13 cellular contexts compared by ENCODE assay signal in the genomic region with DNA sequence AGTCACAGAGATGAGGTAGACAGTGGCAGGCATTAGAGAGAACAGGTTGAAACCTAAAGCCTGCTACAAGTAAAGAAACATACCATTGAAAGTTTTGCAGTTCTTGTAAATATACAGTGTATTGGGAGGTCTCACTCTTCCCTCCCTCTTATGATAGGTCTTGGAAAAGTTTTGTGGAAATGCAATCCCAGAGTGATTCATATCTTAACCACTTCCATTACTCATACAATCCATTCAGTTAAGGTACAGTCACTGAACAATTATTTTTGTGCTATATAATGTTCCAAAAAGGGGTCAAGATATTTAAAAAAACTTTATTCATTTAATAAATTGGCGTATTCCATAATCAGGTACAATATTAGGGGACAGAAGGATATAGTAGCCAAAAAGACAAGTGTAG.
DNase-seq lines count a peak whose midpoint lies in the region; ATAC-seq, FAIRE-seq and TF ChIP-seq lines count a peak whose summit lies in the region.
"Had no signal": no experiment of that assay in that cellular context is flagged by ENCODE, and none has a peak within 500 bp of the region (broad histone marks: within the 10 kb centered on the region; RNA-seq: fewer than 3 reads in every experiment).

No MANE protein-coding gene starts in this region.

- in situ Hi-C loops in Panc1 (cut with HindIII; ENCODE audit: low pct_unique_long_range_greater_than_20kb, low sequenced_read_pairs) = no loop called here

- dilution Hi-C loops in endothelial cell of umbilical vein (cut with MboI; ENCODE audit: extremely low pct_ligation_motif_present, low sequenced_read_pairs) = no loop called here

- no peaks in the 10 kb centered on the region for H3K4me1 Mint-ChIP-seq in activated T-helper 2 cell treated with anti-CD3 and anti-CD28 coated beads, Interferon-gamma antibody, Interleukin-2, Interleukin-4, amounts not matched to agents 10 μg/mL and 5 μg/mL and 100 μg/mL, durations not matched to agents 14 hours and 24 hours and 36 hours (ENCODE audit: low read depth)

- no peaks in the 10 kb centered on the region for H3K9me1 ChIP-seq in endothelial cell of umbilical vein (replicated peaks; ENCODE audit: control insufficient read depth, extremely low read depth, insufficient read depth, low read length)

- DNase-seq in Daoy (ENCODE audit: low read depth) (peak; percentile 16), Panc1 (ENCODE audit: low read depth, low spot score) (no peak), endothelial cell of umbilical vein (ENCODE audit: low read depth, low spot score) (peak; percentile 64), non-pigmented ciliary epithelial cell (ENCODE audit: low read depth) (peak; percentile 57), epidermal melanocyte (ENCODE audit: insufficient read length, low spot score) (no peak), putamen (ENCODE audit: low spot score) (no peak)
- DNase-seq in activated T-helper 2 cell treated with anti-CD3 and anti-CD28 coated beads, Interferon-gamma antibody, Interleukin-2, Interleukin-4, amounts not matched to agents 10 μg/mL and 5 μg/mL and 100 μg/mL, durations not matched to agents 14 hours and 24 hours and 36 hours (ENCODE audit: low spot score) = no peak
- DNase-seq: CD4-positive, alpha-beta T cell; midbrain; RPMI8226 had no signal

- H3K79me2 ChIP-seq in endothelial cell of umbilical vein (ENCODE audit: control insufficient read depth, insufficient read depth, low read length) = no peaks in the 10 kb centered on the region

- H3K27ac Mint-ChIP-seq in activated T-helper 2 cell treated with anti-CD3 and anti-CD28 coated beads, Interferon-gamma antibody, Interleukin-2, Interleukin-4, amounts not matched to agents 10 μg/mL and 5 μg/mL and 100 μg/mL, durations not matched to agents 14 hours and 24 hours and 36 hours = no peak overlapping the region
- H3K27ac Mint-ChIP-seq: activated naive CD8-positive, alpha-beta T cell; CD4-positive, alpha-beta T cell had no signal

- peak overlapping the region; percentile 70 for H2AFZ ChIP-seq in endothelial cell of umbilical vein (ENCODE audit: low read depth, low read length)

- H3K9me3 ChIP-seq in Panc1 (ENCODE audit: control insufficient read depth, insufficient read depth, low read depth, low read length) (no peaks in the 10 kb centered on the region), endothelial cell of umbilical vein (replicated peaks; ENCODE audit: control insufficient read depth, insufficient read depth, low read length) (no peaks in the 10 kb centered on the region)

- no peaks in the 10 kb centered on the region for H3K36me3 ChIP-seq in Panc1 (ENCODE audit: control insufficient read depth, insufficient read depth, low read length)
- no peaks in the 10 kb centered on the region for H3K36me3 ChIP-seq in endothelial cell of umbilical vein (ENCODE audit: control insufficient read depth in 2 of 2, extremely low read depth in 1 of 2, insufficient read depth in 2 of 2, low read length in 2 of 2)

- H3K27ac ChIP-seq in Panc1 (ENCODE audit: low read length) (no peak overlapping the region), endothelial cell of umbilical vein (ENCODE audit: insufficient read depth, low read depth, low read length) (peak overlapping the region; percentile 61)

- no peak for TF ChIP-seq CTCF in Panc1 (IDR thresholded peaks at IDR 0.05)
- TF ChIP-seq CTCF in endothelial cell of umbilical vein (IDR thresholded peaks at IDR 0.05; ENCODE audit: extremely low read depth in 1 of 2, insufficient read depth in 1 of 2, low read depth in 1 of 2, low read length in 2 of 2) = no peak

- ATAC-seq in Panc1 (peak; percentile 34; the same call in 1 of the 2 replicates), GM18907 (IDR thresholded peaks at IDR 0.05; ENCODE audit: unreplicated experiment) (no peak)

- H3K4me1 ChIP-seq in Panc1 (ENCODE audit: control insufficient read depth, insufficient read depth, low read length) = no peaks in the 10 kb centered on the region
- H3K4me1 ChIP-seq in endothelial cell of umbilical vein (ENCODE audit: control insufficient read depth, extremely low read depth, insufficient read depth, low read length) = peaks cover 14% of the 10 kb centered on the region

- no peak for TF ChIP-seq POLR2A in endothelial cell of umbilical vein (IDR thresholded peaks at IDR 0.05; ENCODE audit: low read depth, low read length)

- no peaks in the 10 kb centered on the region for H3K9me3 Mint-ChIP-seq in activated T-helper 2 cell treated with anti-CD3 and anti-CD28 coated beads, Interferon-gamma antibody, Interleukin-2, Interleukin-4, amounts not matched to agents 10 μg/mL and 5 μg/mL and 100 μg/mL, durations not matched to agents 14 hours and 24 hours and 36 hours
- H3K9me3 Mint-ChIP-seq: CD4-positive, alpha-beta T cell had no signal

- peak; percentile 83 for FAIRE-seq in endothelial cell of umbilical vein (lab: Jason Lieb, UNC)
- FAIRE-seq: TTC549 had no signal

- H3K4me3 ChIP-seq in Panc1 (ENCODE audit: low read depth in 2 of 2, low read length in 2 of 2) (no peak overlapping the region), endothelial cell of umbilical vein (replicated peaks in 1 of 3; ENCODE audit: insufficient read depth in 1 of 3, low read depth in 1 of 3, low read length in 3 of 3) (no peak overlapping the region)

- no peaks in the 10 kb centered on the region for H3K27me3 Mint-ChIP-seq in activated T-helper 2 cell treated with anti-CD3 and anti-CD28 coated beads, Interferon-gamma antibody, Interleukin-2, Interleukin-4, amounts not matched to agents 10 μg/mL and 5 μg/mL and 100 μg/mL, durations not matched to agents 14 hours and 24 hours and 36 hours (ENCODE audit: low read depth)
- H3K27me3 Mint-ChIP-seq: activated naive CD8-positive, alpha-beta T cell; CD4-positive, alpha-beta T cell had no signal

- intact Hi-C loops in Panc1 (cut with micrococcal nuclease; ENCODE audit: unreplicated experiment) = no loop called here
- intact Hi-C loops in endothelial cell of umbilical vein (cut with micrococcal nuclease) = loop anchor here (2.0 to 10.0 kb wide), 2 partner anchors 280 to 356 kb away; no protein-coding TSS in a partner anchor
- intact Hi-C loops in activated T-helper 2 cell treated with anti-CD3 and anti-CD28 coated beads, Interferon-gamma antibody, Interleukin-2, Interleukin-4, amounts not matched to agents 10 μg/mL and 5 μg/mL and 100 μg/mL, durations not matched to agents 14 hours and 24 hours and 36 hours (cut with micrococcal nuclease) = no loop called here

- POLR2A ChIA-PET in Panc1 (lab: Charles Lee) (no interaction called here), endothelial cell of umbilical vein (lab: Charles Lee) (no interaction called here)

- no peaks in the 10 kb centered on the region for H3K36me3 Mint-ChIP-seq in activated T-helper 2 cell treated with anti-CD3 and anti-CD28 coated beads, Interferon-gamma antibody, Interleukin-2, Interleukin-4, amounts not matched to agents 10 μg/mL and 5 μg/mL and 100 μg/mL, durations not matched to agents 14 hours and 24 hours and 36 hours (ENCODE audit: low read depth)
- H3K36me3 Mint-ChIP-seq: activated naive CD8-positive, alpha-beta T cell had no signal

- H3K27me3 ChIP-seq in Panc1 (ENCODE audit: control insufficient read depth, insufficient read depth, low read length) (no peaks in the 10 kb centered on the region), endothelial cell of umbilical vein (ENCODE audit: control insufficient read depth in 2 of 2, insufficient read depth in 2 of 2, low read length in 2 of 2) (no peaks in the 10 kb centered on the region)

- H3K4me2 ChIP-seq in endothelial cell of umbilical vein (ENCODE audit: insufficient read depth, low read length) = peak overlapping the region; percentile 67

- CTCF ChIA-PET in Panc1 (lab: Charles Lee) (no interaction called here), endothelial cell of umbilical vein (lab: Charles Lee) (interaction anchor here (0.7 to 1.2 kb wide), 3 partner anchors 25 to 738 kb away, joined by 4 to 6 read pairs (median 5); a partner anchor contains a TSS)

- H3K4me3 Mint-ChIP-seq in activated T-helper 2 cell treated with anti-CD3 and anti-CD28 coated beads, Interferon-gamma antibody, Interleukin-2, Interleukin-4, amounts not matched to agents 10 μg/mL and 5 μg/mL and 100 μg/mL, durations not matched to agents 14 hours and 24 hours and 36 hours (ENCODE audit: low read depth) = no peak overlapping the region
- H3K4me3 Mint-ChIP-seq: activated naive CD8-positive, alpha-beta T cell; CD4-positive, alpha-beta T cell had no signal

- H4K20me1 ChIP-seq in endothelial cell of umbilical vein (replicated peaks; ENCODE audit: control insufficient read depth, extremely low read depth, insufficient read depth, low read length) = no peaks in the 10 kb centered on the region

- peak overlapping the region; percentile 46 for H3K9ac ChIP-seq in endothelial cell of umbilical vein (replicated peaks; ENCODE audit: extremely low read depth, insufficient read depth, low read length)

- BruUV-seq in Panc1 (replicated peaks; lab: Mats Ljungman, UMichigan) (no TSS peak), endothelial cell of umbilical vein (replicated peaks; lab: Mats Ljungman, UMichigan) (no TSS peak)

TF ChIP-seq in endothelial cell of umbilical vein, 7 proteins besides CTCF, POLR2A, EP300 and RAD21:
- no peak for TF ChIP-seq GATA2 (IDR thresholded peaks at IDR 0.05; ENCODE audit: insufficient read depth, insufficient read length, low read depth, low read length)
- TF ChIP-seq JUN (IDR thresholded peaks at IDR 0.05; ENCODE audit: borderline replicate concordance, insufficient read depth, insufficient read length, low read depth) = peak; percentile 86
- TF ChIP-seq FOS (IDR thresholded peaks at IDR 0.05; ENCODE audit: borderline replicate concordance, insufficient read depth, low read length) = peak; percentile 89

Comparison
In these comparisons a context has a peak if more than half of its experiments do, and no peak if none do; other contexts are left out.
1. DNase-seq: peak in Daoy (single experiment), endothelial cell of umbilical vein (single experiment) and non-pigmented ciliary epithelial cell (single experiment); none in Panc1 (single experiment), epidermal melanocyte (single experiment), activated T-helper 2 cell treated with anti-CD3 and anti-CD28 coated beads, Interferon-gamma antibody, Interleukin-2, Interleukin-4, amounts not matched to agents 10 μg/mL and 5 μg/mL and 100 μg/mL, durations not matched to agents 14 hours and 24 hours and 36 hours (single experiment) and putamen (single experiment).